Comparison of ENCODE assay signal across 16 cellular contexts in the genomic region with DNA sequence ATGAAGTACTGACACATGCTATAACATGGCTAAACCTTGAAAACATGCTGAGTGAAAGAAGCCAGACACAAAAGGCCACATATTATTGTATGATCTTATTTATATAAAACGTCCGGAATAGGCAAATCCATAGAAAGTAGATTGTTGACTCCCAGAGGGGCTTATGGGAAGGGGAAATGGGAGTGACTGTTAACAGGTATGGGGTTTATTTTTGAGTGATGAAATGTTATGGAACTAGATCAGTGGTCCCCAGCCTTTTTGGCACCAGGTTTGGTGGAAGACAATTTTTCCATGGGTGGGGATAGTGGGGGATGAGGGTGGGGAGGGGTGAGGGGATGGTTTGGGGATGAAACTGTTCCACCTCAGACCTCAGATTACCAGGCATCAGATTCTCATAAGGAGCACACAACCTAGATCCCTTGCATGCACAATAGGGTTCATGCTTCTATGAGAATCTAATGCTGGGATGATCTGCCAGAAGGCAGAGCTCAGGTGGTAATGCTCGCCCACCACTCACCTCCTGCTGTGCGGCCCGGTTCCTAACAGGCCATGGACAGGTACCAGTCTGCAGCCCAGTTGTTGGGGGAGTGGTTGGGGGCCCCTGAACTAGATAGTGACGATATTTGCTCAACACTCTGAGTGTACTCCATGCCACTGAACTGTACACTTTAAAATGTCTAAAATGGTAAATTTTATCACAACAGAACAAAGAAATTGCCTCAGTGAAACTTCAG. TPM values are rescaled to one million over a fixed set of nuclear protein-coding genes. Genes with fewer than 3 reads are reported as not detected.
"Had no signal": no experiment of that assay in that cellular context is flagged by ENCODE, and none has a peak within 500 bp of the region (broad histone marks: within the 10 kb centered on the region; RNA-seq: fewer than 3 reads in every experiment).

No MANE protein-coding gene starts in this region.

- ATAC-seq: body of pancreas; gastrocnemius medialis; left lobe of liver; naive thymus-derived CD8-positive, alpha-beta T cell; right cardiac atrium; stimulated activated naive CD8-positive, alpha-beta T cell treated with anti-CD3 and anti-CD28 coated beads, Interleukin-15, Interleukin-2, amounts not matched to agents 100 U/mL and 50 U/mL, for 24 hours had no signal

- H3K4me3 ChIP-seq: body of pancreas, gastrocnemius medialis, suprapubic skin had no signal

- H3K4me1 ChIP-seq: gastrocnemius medialis had no signal

- DNase-seq: activated CD4-positive, alpha-beta T cell treated with anti-CD3 and anti-CD28 coated beads, Interleukin-2, amount 50 U/mL, for 1 hour; activated naive CD4-positive, alpha-beta T cell treated with anti-CD3 and anti-CD28 coated beads for 36 hours; activated T-cell treated with anti-CD3 and anti-CD28 coated beads for 4 hours; body of pancreas; effector memory CD4-positive, alpha-beta T cell; gastrocnemius medialis; islet precursor cell; naive thymus-derived CD8-positive, alpha-beta T cell; small intestine; stimulated activated CD4-positive, alpha-beta T cell treated with anti-CD3 and anti-CD28 coated beads, Interleukin-4, amount 100 ng/mL, for 4 hours; stimulated activated CD8-positive, alpha-beta memory T cell treated with anti-CD3 and anti-CD28 coated beads, Interleukin-4, amount 100 ng/mL, for 48 hours; stimulated activated naive CD8-positive, alpha-beta T cell treated with anti-CD3 and anti-CD28 coated beads, Interleukin-15, Interleukin-2, amounts not matched to agents 100 U/mL and 50 U/mL, for 24 hours had no signal

- H3K27me3 ChIP-seq: body of pancreas, gastrocnemius medialis, neutrophil, suprapubic skin had no signal

- H3K27ac ChIP-seq: body of pancreas, gastrocnemius medialis, neutrophil, suprapubic skin had no signal

- H3K9me3 ChIP-seq: body of pancreas, gastrocnemius medialis, neutrophil, suprapubic skin had no signal

- H3K36me3 ChIP-seq: gastrocnemius medialis, neutrophil, suprapubic skin had no signal

RNA-seq across cellular contexts. Expression of gene EFEMP1, which starts 59.1 kb away (rescaled TPM):
- total RNA-seq: activated naive CD4-positive, alpha-beta T cell treated with anti-CD3 and anti-CD28 coated beads for 36 hours; naive thymus-derived CD8-positive, alpha-beta T cell had no signal
- polyA plus RNA-seq: naive thymus-derived CD8-positive, alpha-beta T cell had no signal
